Comparison of ENCODE assay signal across 16 cellular contexts in the genomic region with DNA sequence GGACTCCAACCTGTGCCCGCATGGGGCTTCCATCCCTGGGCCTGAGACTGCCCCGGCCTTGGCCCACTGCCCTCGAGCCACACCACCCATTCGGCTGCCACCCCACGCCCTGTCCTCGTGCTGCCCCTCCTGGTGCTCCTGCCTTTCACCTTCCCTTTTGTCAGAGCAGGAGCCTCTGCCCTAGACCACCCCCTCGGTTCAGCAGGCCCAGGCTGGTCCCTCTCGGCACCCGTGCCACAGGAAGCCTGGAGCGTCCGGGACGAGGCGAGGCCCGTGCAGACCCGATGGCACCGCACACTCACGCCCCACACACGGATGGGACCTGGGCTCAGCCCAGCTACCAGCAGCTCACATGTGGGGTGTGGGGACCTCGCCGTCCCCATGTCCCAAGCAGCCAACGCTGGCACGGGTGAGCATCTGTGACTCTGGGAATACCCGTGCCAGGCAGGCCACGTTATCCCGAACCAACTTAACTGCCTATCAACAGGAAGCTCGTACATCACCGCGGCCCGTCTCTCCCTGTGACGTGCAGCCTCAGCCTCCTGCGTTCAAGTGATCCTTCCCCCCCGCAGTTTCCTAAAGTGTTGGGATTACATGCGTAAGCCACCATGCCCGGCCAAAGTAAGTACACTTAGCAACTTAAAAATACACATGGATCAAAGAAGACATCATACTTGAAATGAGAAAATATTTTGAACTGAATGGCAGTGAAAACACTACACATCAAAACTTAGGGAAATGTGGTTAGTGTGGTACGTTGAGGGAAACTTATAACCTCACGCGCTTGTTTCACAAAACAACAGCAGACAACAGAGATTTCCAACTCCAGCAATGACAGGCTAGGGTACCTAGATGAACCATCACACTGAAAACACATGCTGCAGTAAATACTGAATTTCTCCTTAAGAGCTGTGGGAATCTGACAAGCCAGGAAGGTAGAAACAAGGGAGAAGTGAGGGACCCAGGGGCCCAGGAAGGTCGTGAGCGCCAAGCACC. TPM values are rescaled to one million over a fixed set of nuclear protein-coding genes. Genes with fewer than 3 reads are reported as not detected.
"Had no signal": no experiment of that assay in that cellular context is flagged by ENCODE, and none has a peak within 500 bp of the region (broad histone marks: within the 10 kb centered on the region; RNA-seq: fewer than 3 reads in every experiment).

No MANE protein-coding gene starts in this region.

- H3K4me3 ChIP-seq: ascending aorta, esophagus muscularis mucosa, pancreas, tibial nerve had no signal

- DNase-seq: activated CD4-positive, alpha-beta memory T cell treated with anti-CD3 and anti-CD28 coated beads for 36 hours; activated CD8-positive, alpha-beta memory T cell treated with anti-CD3 and anti-CD28 coated beads, Interleukin-2, amount 50 U/mL, for 48 hours; activated effector memory CD4-positive, alpha-beta T cell treated with anti-CD3 and anti-CD28 coated beads, Interleukin-2, amount 50 U/mL, for 16 hours; activated naive CD8-positive, alpha-beta T cell treated with anti-CD3 and anti-CD28 coated beads, Interleukin-2, amount 50 U/mL, for 24 hours; islet precursor cell; nephron progenitor cell; stimulated activated CD4-positive, alpha-beta T cell treated with anti-CD3 and anti-CD28 coated beads, Interleukin-15, amount 100 ng/mL, for 24 hours; stimulated activated CD4-positive, alpha-beta T cell treated with anti-CD3 and anti-CD28 coated beads, Interleukin-4, amount 100 ng/mL, for 4 hours had no signal

- H3K4me3 Mint-ChIP-seq: activated CD4-positive, alpha-beta memory T cell treated with anti-CD3 and anti-CD28 coated beads for 36 hours; activated naive CD8-positive, alpha-beta T cell treated with anti-CD3 and anti-CD28 coated beads, Interleukin-2, amount 50 U/mL, for 24 hours; nephron progenitor cell; T-helper 2 cell treated with Interferon-gamma antibody and Interleukin-4, amounts not matched to agents 5 μg/mL and 100 μg/mL, for 36 hours had no signal

- H3K27me3 Mint-ChIP-seq: activated CD4-positive, alpha-beta memory T cell treated with anti-CD3 and anti-CD28 coated beads for 36 hours; activated naive CD8-positive, alpha-beta T cell treated with anti-CD3 and anti-CD28 coated beads, Interleukin-2, amount 50 U/mL, for 24 hours had no signal

- H3K27me3 ChIP-seq: ascending aorta, esophagus muscularis mucosa, pancreas, tibial nerve had no signal

- H3K27ac ChIP-seq: ascending aorta, esophagus muscularis mucosa, pancreas, tibial nerve had no signal

- ATAC-seq: activated naive CD8-positive, alpha-beta T cell treated with anti-CD3 and anti-CD28 coated beads, Interleukin-2, amount 50 U/mL, for 24 hours; pancreas had no signal

- H3K9me3 ChIP-seq: ascending aorta, esophagus muscularis mucosa, pancreas, tibial nerve had no signal

- H3K4me1 ChIP-seq: ascending aorta, pancreas, tibial nerve had no signal

- H3K4me1 Mint-ChIP-seq: nephron progenitor cell had no signal

- H3K9me3 Mint-ChIP-seq: activated CD4-positive, alpha-beta memory T cell treated with anti-CD3 and anti-CD28 coated beads for 36 hours; activated naive CD8-positive, alpha-beta T cell treated with anti-CD3 and anti-CD28 coated beads, Interleukin-2, amount 50 U/mL, for 24 hours; nephron progenitor cell; T-helper 2 cell treated with Interferon-gamma antibody and Interleukin-4, amounts not matched to agents 5 μg/mL and 100 μg/mL, for 36 hours had no signal

- H3K27ac Mint-ChIP-seq: activated CD4-positive, alpha-beta memory T cell treated with anti-CD3 and anti-CD28 coated beads for 36 hours; activated naive CD8-positive, alpha-beta T cell treated with anti-CD3 and anti-CD28 coated beads, Interleukin-2, amount 50 U/mL, for 24 hours; nephron progenitor cell; T-helper 2 cell treated with Interferon-gamma antibody and Interleukin-4, amounts not matched to agents 5 μg/mL and 100 μg/mL, for 36 hours had no signal

RNA-seq across cellular contexts. Expression of gene DOK7, which starts 40.1 kb away (rescaled TPM):
- total RNA-seq: activated CD4-positive, alpha-beta memory T cell treated with anti-CD3 and anti-CD28 coated beads for 36 hours; fibroblast of villous mesenchyme; mesenteric fat pad; subcutaneous adipose tissue had no signal
